In the genomic region with DNA sequence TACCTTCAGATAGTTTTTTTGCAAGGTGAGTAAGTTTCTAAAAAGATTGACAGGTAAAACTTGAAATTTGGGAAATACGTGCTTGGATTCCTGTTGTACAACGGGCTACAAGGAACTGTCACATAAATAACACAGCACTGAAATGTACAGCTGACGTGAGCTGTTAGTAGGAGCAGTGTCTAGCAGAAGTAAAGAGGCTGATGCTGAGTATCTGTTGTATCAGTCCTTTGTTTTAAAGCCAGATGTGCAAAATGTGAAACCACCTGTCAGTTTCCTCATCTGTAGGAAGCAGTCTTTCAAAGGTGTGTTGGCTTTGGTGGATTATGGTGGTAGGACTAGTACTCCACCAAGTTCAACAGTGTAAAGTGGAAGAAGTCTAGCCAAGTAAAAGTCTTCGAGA, we compare ENCODE assay signal across 19 cellular contexts.
"Had no signal": no experiment of that assay in that cellular context is flagged by ENCODE, and none has a peak within 500 bp of the region (broad histone marks: within the 10 kb centered on the region; RNA-seq: fewer than 3 reads in every experiment).

No MANE protein-coding gene starts in this region.

- H3K4me3 ChIP-seq: gastrocnemius medialis, heart right ventricle, mucosa of descending colon, psoas muscle, skin epidermis, thoracic aorta, transverse colon had no signal

- DNase-seq: gastrocnemius medialis; heart right ventricle; hypothalamus; islet precursor cell; mammary epithelial cell; mucosa of descending colon; naive thymus-derived CD8-positive, alpha-beta T cell; psoas muscle; retina; stimulated activated CD4-positive, alpha-beta T cell treated with anti-CD3 and anti-CD28 coated beads, Interleukin-2, amount 100 ng/mL, for 24 hours; stimulated activated CD4-positive, alpha-beta T cell treated with anti-CD3 and anti-CD28 coated beads, Interleukin-4, amount 100 ng/mL, for 4 hours; stimulated activated naive B cell treated with anti-CD40 and anti-IgM and Interleukin-4, amounts not matched to agents 10 μg/mL and 1 μg/mL and 100 μg/mL, for 72 hours; stimulated activated naive CD8-positive, alpha-beta T cell treated with anti-CD3 and anti-CD28 coated beads, Interleukin-15, amount 100 ng/mL, for 72 hours; substantia nigra; transverse colon had no signal

- H3K9me3 ChIP-seq: gastrocnemius medialis, heart right ventricle, mucosa of descending colon, neutrophil, psoas muscle, thoracic aorta, transverse colon had no signal

- H3K27me3 ChIP-seq: gastrocnemius medialis, heart right ventricle, neutrophil, transverse colon had no signal

- FAIRE-seq: colon had no signal

- H3K36me3 ChIP-seq: gastrocnemius medialis, heart right ventricle, neutrophil, thoracic aorta, transverse colon had no signal

- H3K27ac ChIP-seq: gastrocnemius medialis, neutrophil, psoas muscle, skin epidermis, thoracic aorta, transverse colon had no signal

- H3K4me1 ChIP-seq: transverse colon had no signal
